12 cellular contexts compared by ENCODE assay signal in genomic region chr4:185833055-185833598, GRCh38. TPM values are rescaled to one million over a fixed set of nuclear protein-coding genes. Genes with fewer than 3 reads are reported as not detected.
A peak's percentile ranks its signal among the peaks of the same experiment; 100 is the strongest.
DNase-seq lines count a peak whose midpoint lies in the region; ATAC-seq and FAIRE-seq lines count a peak whose summit lies in the region.
"Had no signal": no experiment of that assay in that cellular context is flagged by ENCODE, and none has a peak within 500 bp of the region (broad histone marks: within the 10 kb centered on the region; RNA-seq: fewer than 3 reads in every experiment).

No MANE protein-coding gene starts in this region.

- peak; percentile 31 for FAIRE-seq in colon (lab: Jason Lieb, UNC)

- intact Hi-C loops in Right ventricle myocardium superior (cut with DNase I) (no loop called here), Right ventricle myocardium inferior (cut with DNase I) (no loop called here), left colon (cut with DNase I, micrococcal nuclease) (no loop called here), head of caudate nucleus (cut with DNase I) (no loop called here)

- DNase-seq in Right ventricle myocardium superior (no peak), Right ventricle myocardium inferior (ENCODE audit: missing footprints) (no peak), left colon (no peak), head of caudate nucleus (no peak), AML-193 (lab: John Stamatoyannopoulos, UW) (no peak)
- DNase-seq in activated CD4-positive, CD25-positive, alpha-beta regulatory T cell treated with anti-CD3 and anti-CD28 coated beads, Interleukin-2, amount 50 U/mL, for 72 hours: no peak
- DNase-seq: Caco-2, dorsolateral prefrontal cortex, NCI-H2081 treated with DMSO at 0.1 percent for 48 hours had no signal

- ATAC-seq in Right ventricle myocardium superior (ENCODE audit: poor library complexity) (peak; percentile 27), Right ventricle myocardium inferior (no peak), left colon (peak; percentile 28), HG03108 (IDR thresholded peaks at IDR 0.05; ENCODE audit: unreplicated experiment) (no peak)

RNA-seq across cellular contexts. Expression of gene SORBS2, which starts 21.1 kb away (rescaled TPM):
- total RNA-seq in Right ventricle myocardium superior (819 TPM), Right ventricle myocardium inferior (828 TPM), left colon (10 to 100 TPM; 37.5 to 82.2 TPM)
- total RNA-seq: A673 had no signal

Comparison
In these comparisons a context has a peak if more than half of its experiments do, and no peak if none do; other contexts are left out.
1. ATAC-seq: peak in Right ventricle myocardium superior (single experiment) and left colon (single experiment); none in Right ventricle myocardium inferior (single experiment) and HG03108 (single experiment).